19 cellular contexts compared by ENCODE assay signal in the genomic region with DNA sequence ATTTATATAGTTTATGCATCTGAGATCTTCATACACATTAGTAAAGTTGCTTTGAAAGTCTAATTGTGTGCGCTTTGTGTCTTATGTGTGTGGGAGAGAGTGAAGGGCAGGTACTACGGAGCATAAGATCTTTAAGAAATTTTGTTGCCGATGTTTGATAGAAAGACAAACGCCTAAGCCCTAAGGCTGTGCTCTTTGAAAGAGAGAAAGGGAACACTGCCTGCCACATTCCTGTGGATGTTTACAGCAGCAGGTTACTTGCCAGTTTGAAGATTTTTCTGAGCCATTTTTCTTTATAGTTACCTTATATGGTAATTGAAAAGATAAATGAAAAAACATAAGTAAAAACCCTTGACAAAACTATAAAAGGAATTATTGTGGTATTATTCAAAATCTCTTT.
"Had no signal": no experiment of that assay in that cellular context is flagged by ENCODE, and none has a peak within 500 bp of the region (broad histone marks: within the 10 kb centered on the region; RNA-seq: fewer than 3 reads in every experiment).

No MANE protein-coding gene starts in this region.

- H3K4me3 Mint-ChIP-seq: activated naive CD4-positive, alpha-beta T cell treated with anti-CD3 and anti-CD28 coated beads, Interleukin-2, amount 10 ng/mL, durations not matched to agents 7 days and 5 days; activated naive CD8-positive, alpha-beta T cell treated with anti-CD3 and anti-CD28 coated beads, Interleukin-2, amount 50 U/mL, for 24 hours; naive thymus-derived CD8-positive, alpha-beta T cell; T-helper 1 cell treated with Interleukin-12 subunit alpha and Interleukin-12 subunit beta and Interleukin-4 antibody, amounts not matched to agents 30 μg/mL and 1 μg/mL, for 36 hours had no signal

- H3K4me3 ChIP-seq: breast epithelium, upper lobe of left lung had no signal

- ATAC-seq: activated naive CD8-positive, alpha-beta T cell treated with anti-CD3 and anti-CD28 coated beads, Interleukin-2, amount 50 U/mL, for 24 hours; esophagus mucosa; left cardiac atrium; naive thymus-derived CD8-positive, alpha-beta T cell had no signal

- H3K27me3 Mint-ChIP-seq: activated naive CD4-positive, alpha-beta T cell treated with anti-CD3 and anti-CD28 coated beads, Interleukin-2, amount 10 ng/mL, durations not matched to agents 7 days and 5 days; activated naive CD8-positive, alpha-beta T cell treated with anti-CD3 and anti-CD28 coated beads, Interleukin-2, amount 50 U/mL, for 24 hours; naive thymus-derived CD8-positive, alpha-beta T cell had no signal

- H3K27ac ChIP-seq: upper lobe of left lung had no signal

- H3K36me3 ChIP-seq: breast epithelium had no signal

- H3K9me3 ChIP-seq: breast epithelium, upper lobe of left lung had no signal

- H3K4me1 ChIP-seq: breast epithelium, upper lobe of left lung had no signal

- H3K4me1 Mint-ChIP-seq: activated naive CD4-positive, alpha-beta T cell treated with anti-CD3 and anti-CD28 coated beads, Interleukin-2, amount 10 ng/mL, durations not matched to agents 7 days and 5 days; activated naive CD8-positive, alpha-beta T cell treated with anti-CD3 and anti-CD28 coated beads, Interleukin-2, amount 50 U/mL, for 24 hours had no signal

- H3K27me3 ChIP-seq: breast epithelium, upper lobe of left lung had no signal

- DNase-seq: activated CD4-positive, alpha-beta T cell treated with anti-CD3 and anti-CD28 coated beads, Interleukin-2, amount 50 U/mL, for 1 hour; activated CD4-positive, CD25-positive, alpha-beta regulatory T cell treated with anti-CD3 and anti-CD28 coated beads, Interleukin-2, amount 50 U/mL, for 72 hours; activated CD8-positive, alpha-beta memory T cell treated with anti-CD3 and anti-CD28 coated beads, Interleukin-2, amount 50 U/mL, for 48 hours; activated effector memory CD4-positive, alpha-beta T cell treated with Interleukin-2 at 50 U/mL for 16 hours; activated naive CD4-positive, alpha-beta T cell treated with anti-CD3 and anti-CD28 coated beads, Interleukin-2, amount 10 ng/mL, durations not matched to agents 7 days and 5 days; activated naive CD8-positive, alpha-beta T cell treated with anti-CD3 and anti-CD28 coated beads, Interleukin-2, amount 50 U/mL, for 24 hours; activated T-cell treated with anti-CD3 and anti-CD28 coated beads, Interleukin-2, amount 50 U/mL, for 48 hours; anterior cingulate cortex; cortex of kidney; left cardiac atrium; mesenchymal stem cell; naive thymus-derived CD8-positive, alpha-beta T cell; stimulated activated CD4-positive, alpha-beta T cell treated with anti-CD3 and anti-CD28 coated beads, Interleukin-12 subunit alpha, Interleukin-12 subunit beta, amount 100 ng/mL, for 4 hours; stimulated activated CD4-positive, alpha-beta T cell treated with anti-CD3 and anti-CD28 coated beads, Interleukin-1b, Interleukin-23, amount 100 ng/mL, for 48 hours; stimulated activated naive CD4-positive, alpha-beta T cell treated with Interleukin-2 at 50 U/mL for 16 hours; upper lobe of left lung had no signal

- H3K27ac Mint-ChIP-seq: activated naive CD4-positive, alpha-beta T cell treated with anti-CD3 and anti-CD28 coated beads, Interleukin-2, amount 10 ng/mL, durations not matched to agents 7 days and 5 days; activated naive CD8-positive, alpha-beta T cell treated with anti-CD3 and anti-CD28 coated beads, Interleukin-2, amount 50 U/mL, for 24 hours; T-helper 1 cell treated with Interleukin-12 subunit alpha and Interleukin-12 subunit beta and Interleukin-4 antibody, amounts not matched to agents 30 μg/mL and 1 μg/mL, for 36 hours had no signal

- H3K9me3 Mint-ChIP-seq: activated naive CD4-positive, alpha-beta T cell treated with anti-CD3 and anti-CD28 coated beads, Interleukin-2, amount 10 ng/mL, durations not matched to agents 7 days and 5 days; activated naive CD8-positive, alpha-beta T cell treated with anti-CD3 and anti-CD28 coated beads, Interleukin-2, amount 50 U/mL, for 24 hours; naive thymus-derived CD8-positive, alpha-beta T cell; T-helper 1 cell treated with Interleukin-12 subunit alpha and Interleukin-12 subunit beta and Interleukin-4 antibody, amounts not matched to agents 30 μg/mL and 1 μg/mL, for 36 hours had no signal
